Comparison of ENCODE assay signal across 8 cellular contexts in genomic region chr18:5630057-5630765, GRCh38.
DNase-seq lines count a peak whose midpoint lies in the region; ATAC-seq and TF ChIP-seq lines count a peak whose summit lies in the region.

No MANE protein-coding gene starts in this region.

- no peak overlapping the region for H2AK5ac ChIP-seq in trophoblast cell (ENCODE audit: low read length)

- H2BK120ac ChIP-seq in trophoblast cell (ENCODE audit: insufficient read depth, low read length, poor library complexity), result peak overlapping the region; percentile 27

- intact Hi-C loops in left ventricle myocardium superior (cut with micrococcal nuclease), result no loop called here

- no peaks in the 10 kb centered on the region for H3K27me3 ChIP-seq in adipocyte (replicated peaks; ENCODE audit: control insufficient read depth, insufficient read depth, low read length)
- no peaks in the 10 kb centered on the region for H3K27me3 ChIP-seq in trophoblast cell (ENCODE audit: insufficient read depth, low read length)

- peak overlapping the region; percentile 88 for H3K4ac ChIP-seq in trophoblast cell (ENCODE audit: low read depth, low read length)

- H3K79me1 ChIP-seq in trophoblast cell (ENCODE audit: low read length), result peaks cover 28% of the 10 kb centered on the region

- no peak for TF ChIP-seq CTCF in GM10248 (IDR thresholded peaks at IDR 0.05; ENCODE audit: control extremely low read depth, extremely low read depth, low read depth, missing control alignments)

- peak; percentile 96 for ATAC-seq in left ventricle myocardium superior
- no peak for ATAC-seq in HG03378 (IDR thresholded peaks at IDR 0.05; ENCODE audit: unreplicated experiment)

- POLR2A ChIA-PET in GM10248 (lab: Yijun Ruan, JAX) (no interaction called here), HEK293T (lab: Yijun Ruan, JAX) (interaction anchor here (0.6 to 1.5 kb wide), 3 partner anchors 16 to 48 kb away, joined by 3 to 4 read pairs (median 3); no protein-coding TSS in a partner anchor)

- peak overlapping the region; percentile 50 for H2AFZ ChIP-seq in trophoblast cell (ENCODE audit: insufficient read depth, low read length, poor library complexity)

- peak overlapping the region; percentile 88 for H3K4me3 ChIP-seq in adipocyte (ENCODE audit: low read length)
- peak overlapping the region; percentile 88 for H3K4me3 ChIP-seq in trophoblast cell (ENCODE audit: low read depth, low read length)

- peak overlapping the region; percentile 60 for H4K12ac ChIP-seq in trophoblast cell (ENCODE audit: low read depth, low read length)

- H3K9ac ChIP-seq in adipocyte (ENCODE audit: low read length) (peak overlapping the region; percentile 85), trophoblast cell (ENCODE audit: low read length) (peak overlapping the region; percentile 82)

- peak overlapping the region; percentile 59 for H3K18ac ChIP-seq in trophoblast cell (ENCODE audit: low read length)

- H3K27ac ChIP-seq in trophoblast cell (ENCODE audit: low read depth, low read length), result peak overlapping the region; percentile 87

- H3K4me2 ChIP-seq in trophoblast cell (ENCODE audit: low read length), result peak overlapping the region; percentile 82

- no peak overlapping the region for H3K23ac ChIP-seq in trophoblast cell (ENCODE audit: low read length)

- DNase-seq in GM10248 (ENCODE audit: extremely low spot score), result peak; percentile 45
- DNase-seq in HEK293T (ENCODE audit: extremely low spot score), result peak; percentile 79
- DNase-seq in NCI-H2107 treated with DMSO at 0.1 percent for 48 hours (lab: John Stamatoyannopoulos, UW; ENCODE audit: unreplicated experiment), result peak; percentile 20
- peak; percentile 68 for DNase-seq in adipocyte (ENCODE audit: low read depth)
- peak; percentile 86 for DNase-seq in left ventricle myocardium superior
- peak; percentile 88 to 89 for DNase-seq in trophoblast cell
- DNase-seq in GF-D8 (lab: John Stamatoyannopoulos, UW), result no peak

- peak overlapping the region; percentile 25 for H3K14ac ChIP-seq in trophoblast cell (ENCODE audit: low read length)

- peaks cover 27% of the 10 kb centered on the region for H3K79me2 ChIP-seq in trophoblast cell (ENCODE audit: control insufficient read depth, insufficient read depth, low read length, poor library complexity)

- CTCF ChIA-PET in GM10248 (lab: Yijun Ruan, JAX) (no interaction called here), HEK293T (lab: Yijun Ruan, JAX) (interaction anchor here (0.6 to 0.9 kb wide), 2 partner anchors 9 to 46 kb away, joined by 3 read pairs; no protein-coding TSS in a partner anchor)

- H2BK5ac ChIP-seq in trophoblast cell (ENCODE audit: low read depth, low read length, poor library complexity), result peak overlapping the region; percentile 79

- H3K9me3 ChIP-seq in adipocyte (ENCODE audit: control insufficient read depth, low read length) (no peaks in the 10 kb centered on the region), trophoblast cell (ENCODE audit: insufficient read depth, low read depth, low read length) (no peaks in the 10 kb centered on the region)

- H4K8ac ChIP-seq in trophoblast cell (ENCODE audit: low read depth, low read length), result peak overlapping the region; percentile 18

- H3K36me3 ChIP-seq in adipocyte (ENCODE audit: control insufficient read depth, insufficient read depth, low read length, severe bottlenecking) (no peaks in the 10 kb centered on the region), trophoblast cell (ENCODE audit: control insufficient read depth in 1 of 2, insufficient read depth in 2 of 2, low read length in 2 of 2) (no peaks in the 10 kb centered on the region)

- peak overlapping the region; percentile 6 for H2BK12ac ChIP-seq in trophoblast cell (ENCODE audit: low read length)

- H3K4me1 ChIP-seq in adipocyte (ENCODE audit: control insufficient read depth, insufficient read depth, low read length) (peaks cover 13% of the 10 kb centered on the region), trophoblast cell (ENCODE audit: control insufficient read depth in 1 of 2, insufficient read depth in 2 of 2, low read length in 2 of 2) (peaks cover 10 to 15% of the 10 kb centered on the region in 2 experiments)

- H4K91ac ChIP-seq in trophoblast cell (ENCODE audit: low read depth, low read length), result peak overlapping the region; percentile 75

- WGBS in trophoblast cell (ENCODE audit: extremely low coverage, insufficient coverage, insufficient read length), result no CpG with 5 or more reads among the region's 72 CpGs

TF ChIP-seq in HEK293T, 16 proteins besides CTCF, POLR2A, EP300 and RAD21:
- peak; percentile 63 for TF ChIP-seq L3MBTL2 (conservative IDR thresholded peaks at IDR 0.05)
- no peak for TF ChIP-seq PKNOX1 (IDR thresholded peaks at IDR 0.05)
